ENCODE assay signal across 8 cellular contexts in the genomic region with DNA sequence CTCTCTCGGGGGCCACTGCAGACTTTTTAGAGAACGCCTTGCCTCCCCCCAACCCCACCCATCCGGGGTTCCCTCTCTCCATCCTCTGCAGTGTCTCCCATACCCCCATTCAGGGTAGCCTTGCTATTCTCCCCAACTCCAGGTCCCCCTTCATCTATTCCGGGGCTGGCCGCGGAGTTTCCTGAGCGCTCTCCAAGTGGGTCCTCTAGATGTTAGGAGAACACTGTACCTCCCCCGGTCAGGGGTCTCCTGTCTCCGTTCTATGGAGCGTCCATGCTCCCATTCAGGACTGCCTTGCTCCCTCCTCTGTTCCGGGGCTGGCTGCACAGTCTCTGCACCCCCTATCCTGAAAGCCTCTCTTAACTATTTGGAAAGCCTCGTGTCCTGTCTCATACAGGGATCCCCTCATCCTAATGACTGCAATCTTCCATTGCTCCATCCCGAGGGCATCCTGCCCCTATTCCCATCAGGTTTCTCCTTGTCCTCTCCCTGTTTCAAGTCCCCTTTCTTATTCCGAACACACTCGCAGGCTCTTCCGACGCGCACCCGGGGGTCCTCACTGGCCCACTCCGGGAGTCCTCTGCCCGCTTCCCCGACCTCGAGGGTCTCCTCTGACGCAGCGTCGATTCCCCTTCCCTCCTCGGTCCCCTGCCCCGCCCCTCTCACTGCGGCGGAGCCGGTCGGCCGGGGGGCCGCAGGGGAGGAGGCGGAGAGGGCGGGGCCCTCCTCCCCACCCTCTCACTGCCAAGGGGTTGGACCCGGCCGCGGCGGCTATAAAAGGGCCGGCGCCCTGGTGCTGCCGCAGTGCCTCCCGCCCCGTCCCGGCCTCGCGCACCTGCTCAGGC. TPM values are rescaled to one million over a fixed set of nuclear protein-coding genes. Genes with fewer than 3 reads are reported as not detected.
DNase-seq lines count a peak whose midpoint lies in the region; ATAC-seq and TF ChIP-seq lines count a peak whose summit lies in the region.

A gene with protein sequence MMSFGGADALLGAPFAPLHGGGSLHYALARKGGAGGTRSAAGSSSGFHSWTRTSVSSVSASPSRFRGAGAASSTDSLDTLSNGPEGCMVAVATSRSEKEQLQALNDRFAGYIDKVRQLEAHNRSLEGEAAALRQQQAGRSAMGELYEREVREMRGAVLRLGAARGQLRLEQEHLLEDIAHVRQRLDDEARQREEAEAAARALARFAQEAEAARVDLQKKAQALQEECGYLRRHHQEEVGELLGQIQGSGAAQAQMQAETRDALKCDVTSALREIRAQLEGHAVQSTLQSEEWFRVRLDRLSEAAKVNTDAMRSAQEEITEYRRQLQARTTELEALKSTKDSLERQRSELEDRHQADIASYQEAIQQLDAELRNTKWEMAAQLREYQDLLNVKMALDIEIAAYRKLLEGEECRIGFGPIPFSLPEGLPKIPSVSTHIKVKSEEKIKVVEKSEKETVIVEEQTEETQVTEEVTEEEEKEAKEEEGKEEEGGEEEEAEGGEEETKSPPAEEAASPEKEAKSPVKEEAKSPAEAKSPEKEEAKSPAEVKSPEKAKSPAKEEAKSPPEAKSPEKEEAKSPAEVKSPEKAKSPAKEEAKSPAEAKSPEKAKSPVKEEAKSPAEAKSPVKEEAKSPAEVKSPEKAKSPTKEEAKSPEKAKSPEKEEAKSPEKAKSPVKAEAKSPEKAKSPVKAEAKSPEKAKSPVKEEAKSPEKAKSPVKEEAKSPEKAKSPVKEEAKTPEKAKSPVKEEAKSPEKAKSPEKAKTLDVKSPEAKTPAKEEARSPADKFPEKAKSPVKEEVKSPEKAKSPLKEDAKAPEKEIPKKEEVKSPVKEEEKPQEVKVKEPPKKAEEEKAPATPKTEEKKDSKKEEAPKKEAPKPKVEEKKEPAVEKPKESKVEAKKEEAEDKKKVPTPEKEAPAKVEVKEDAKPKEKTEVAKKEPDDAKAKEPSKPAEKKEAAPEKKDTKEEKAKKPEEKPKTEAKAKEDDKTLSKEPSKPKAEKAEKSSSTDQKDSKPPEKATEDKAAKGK (plus strand): TSS at position 802 of the 845 bp plus-strand sequence. CDS start 45 bp downstream, outside the sequence.

- POLR2A ChIA-PET in naive thymus-derived CD8-positive, alpha-beta T cell (lab: Charles Lee) = no interaction called here

- DNase-seq in CD14-positive monocyte (ENCODE audit: low spot score) = no peak
- DNase-seq in HuH-7.5 (ENCODE audit: low spot score) = peak; percentile 40
- DNase-seq in astrocyte of the cerebellum (ENCODE audit: low read depth) = no peak
- DNase-seq in naive thymus-derived CD8-positive, alpha-beta T cell = no peak
- DNase-seq in uterus = no peak
- DNase-seq in activated CD4-positive, CD25-positive, alpha-beta regulatory T cell (lab: John Stamatoyannopoulos, UW) = no peak
- no peak for DNase-seq in NOMO-1 treated with DMSO at 0.1 percent for 48 hours (lab: John Stamatoyannopoulos, UW; ENCODE audit: unreplicated experiment)
- DNase-seq in stimulated activated CD4-positive, alpha-beta T cell treated with anti-CD3 and anti-CD28 coated beads, Interleukin-4, amount 100 ng/mL, for 24 hours = no peak

- H3K27ac ChIP-seq in uterus = no peak within 1 kb of the TSS

- peaks cover 0 to 16% (median 6%) of the 10 kb centered on the region in 7 donors for H3K9me3 Mint-ChIP-seq in CD14-positive monocyte
- H3K9me3 Mint-ChIP-seq in naive thymus-derived CD8-positive, alpha-beta T cell = peaks cover 0 to 2% (median 0%) of the 10 kb centered on the region in 9 donors

- in situ Hi-C loops in astrocyte of the cerebellum (cut with HindIII; ENCODE audit: low sequenced_read_pairs) = no loop called here

- TF ChIP-seq POLR2A in uterus (IDR thresholded peaks at IDR 0.05) = no peak

- TF ChIP-seq CTCF in CD14-positive monocyte (IDR thresholded peaks at IDR 0.05) (no peak), astrocyte of the cerebellum (IDR thresholded peaks at IDR 0.05; ENCODE audit: low read depth, low read length, missing control alignments) (no peak), uterus (IDR thresholded peaks at IDR 0.05) (no peak)

- H3K27me3 Mint-ChIP-seq in CD14-positive monocyte (ENCODE audit: low read depth in 3 of 3) = peaks cover 39 to 62% (median 45%) of the 10 kb centered on the region in 3 donors
- H3K27me3 Mint-ChIP-seq in naive thymus-derived CD8-positive, alpha-beta T cell = peaks cover 14 to 59% (median 44%) of the 10 kb centered on the region in 5 donors

- H3K4me1 Mint-ChIP-seq in CD14-positive monocyte = peaks cover 34% of the 10 kb centered on the region
- peaks cover 10 to 26% (median 20%) of the 10 kb centered on the region in 4 donors for H3K4me1 Mint-ChIP-seq in naive thymus-derived CD8-positive, alpha-beta T cell

- no peak for ATAC-seq in naive thymus-derived CD8-positive, alpha-beta T cell

- no peaks in the 10 kb centered on the region for H3K36me3 ChIP-seq in uterus

- peak within 1 kb of the TSS in 1 of 7 donors; percentile 33 for H3K27ac Mint-ChIP-seq in CD14-positive monocyte
- peak within 1 kb of the TSS in 1 of 10 donors; percentile 34 for H3K27ac Mint-ChIP-seq in naive thymus-derived CD8-positive, alpha-beta T cell

- peaks cover 0 to 13% of the 10 kb centered on the region in 2 donors for H3K4me1 ChIP-seq in uterus

- peak within 1 kb of the TSS; percentile 66 to 88 for H3K4me3 Mint-ChIP-seq in CD14-positive monocyte
- H3K4me3 Mint-ChIP-seq in naive thymus-derived CD8-positive, alpha-beta T cell = peak within 1 kb of the TSS in 9 of 10 donors; percentile 40 to 77 (median 50)

- H3K4me3 ChIP-seq in astrocyte of the cerebellum (ENCODE audit: low read depth, low read length) = peak within 1 kb of the TSS; percentile 26
- peak within 1 kb of the TSS in 1 of 2 donors; percentile 26 for H3K4me3 ChIP-seq in uterus

- H3K27me3 ChIP-seq in uterus = peaks cover 13 to 30% of the 10 kb centered on the region in 2 donors

- intact Hi-C loops in CD14-positive monocyte (cut with micrococcal nuclease) = no loop called here
- intact Hi-C loops in uterus (cut with DNase I; ENCODE audit: low total_unique reads) = no loop called here

- no peaks in the 10 kb centered on the region for H3K9me3 ChIP-seq in uterus

- H3K36me3 Mint-ChIP-seq in CD14-positive monocyte = peaks cover 2 to 6% of the 10 kb centered on the region in 2 donors
- H3K36me3 Mint-ChIP-seq in naive thymus-derived CD8-positive, alpha-beta T cell = peaks cover 0 to 5% (median 2%) of the 10 kb centered on the region in 3 donors

RNA-seq across cellular contexts. Expression of the gene that starts here (rescaled TPM):
- polyA plus RNA-seq in CD14-positive monocyte = under 1 TPM; 0.20 to 0.74 TPM
- total RNA-seq in naive thymus-derived CD8-positive, alpha-beta T cell = under 1 TPM; 0.31 to 0.47 TPM
- under 1 TPM; 0.27 to 0.67 (median 0.52) TPM for polyA plus RNA-seq in naive thymus-derived CD8-positive, alpha-beta T cell
- total RNA-seq in uterus = 1 to 10 TPM in 1 of 4 donors, under 1 TPM in 1, not detected in 2; 0.46 to 1.9 TPM
